Comparison of ENCODE assay signal across 22 cellular contexts in genomic region chr3:52030725-52031330, GRCh38. TPM values are rescaled to one million over a fixed set of nuclear protein-coding genes. Genes with fewer than 3 reads are reported as not detected.
DNase-seq lines count a peak whose midpoint lies in the region; ATAC-seq and TF ChIP-seq lines count a peak whose summit lies in the region.
"Had no signal": no experiment of that assay in that cellular context is flagged by ENCODE, and none has a peak within 500 bp of the region (broad histone marks: within the 10 kb centered on the region; RNA-seq: fewer than 3 reads in every experiment).

No MANE protein-coding gene starts in this region.

- H3K9me3 Mint-ChIP-seq in effector memory CD8-positive, alpha-beta T cell, result no peaks in the 10 kb centered on the region
- H3K9me3 Mint-ChIP-seq: H9, IgD-negative memory B cell had no signal

- ATAC-seq in psoas muscle, result peak in 1 of 4 donors; percentile 12
- ATAC-seq in effector memory CD8-positive, alpha-beta T cell (replicated peaks), result no peak
- ATAC-seq in HG02981 (IDR thresholded peaks at IDR 0.05; ENCODE audit: unreplicated experiment), result no peak
- ATAC-seq: Panc1, Right ventricle myocardium inferior had no signal

- H3K36me3 Mint-ChIP-seq in effector memory CD8-positive, alpha-beta T cell (ENCODE audit: insufficient read depth), result no peaks in the 10 kb centered on the region
- H3K36me3 Mint-ChIP-seq: IgD-negative memory B cell had no signal

- TF ChIP-seq CTCF in RWPE1 (conservative IDR thresholded peaks at IDR 0.05; ENCODE audit: low read depth) (no peak), SK-N-SH (IDR thresholded peaks at IDR 0.05) (no peak), epithelial cell of esophagus (IDR thresholded peaks at IDR 0.05; ENCODE audit: insufficient read depth, low read depth, low read length, missing control alignments) (no peak), psoas muscle (IDR thresholded peaks at IDR 0.05) (no peak)

- H3F3A ChIP-seq in SK-N-SH (replicated peaks; ENCODE audit: insufficient read depth), result no peaks in the 10 kb centered on the region

- no peaks in the 10 kb centered on the region for H3K27me3 Mint-ChIP-seq in effector memory CD8-positive, alpha-beta T cell
- H3K27me3 Mint-ChIP-seq: IgD-negative memory B cell had no signal

- intact Hi-C loops in psoas muscle (cut with DNase I), result no loop called here

- no peaks in the 10 kb centered on the region for H4K20me1 ChIP-seq in SK-N-SH (ENCODE audit: insufficient read depth)

- peak in 1 of 2 experiments; percentile 99; a peak in 2 of 4 replicates for TF ChIP-seq EP300 in SK-N-SH (IDR thresholded peaks at IDR 0.05; ENCODE audit: borderline replicate concordance in 1 of 2, low read depth in 1 of 2, low read length in 1 of 2)

- H3K9ac ChIP-seq in SK-N-SH, result no peak overlapping the region

- no peak for DNase-seq in RWPE1 (ENCODE audit: low spot score)
- peak; percentile 81 for DNase-seq in SK-N-SH
- peak; percentile 85 for DNase-seq in epithelial cell of esophagus (ENCODE audit: low read depth)
- no peak for DNase-seq in psoas muscle
- DNase-seq in SJCRH30, result no peak
- DNase-seq in effector memory CD8-positive, alpha-beta T cell, result no peak
- no peak for DNase-seq in NCI-H2227 (lab: John Stamatoyannopoulos, UW; ENCODE audit: unreplicated experiment)
- DNase-seq: ACHN, DMS79 treated with DMSO at 0.1 percent for 48 hours, H9, Karpas-422, MM.1S, NCI-H1092, NCI-H1436 treated with DMSO at 0.1 percent for 48 hours, NCI-H2029 treated with DMSO at 0.1 percent for 48 hours, NCI-H2171, NCI-H446 treated with DMSO at 0.1 percent for 48 hours had no signal

- CTCF ChIA-PET in RWPE1 (lab: Yijun Ruan, JAX) (no interaction called here), SK-N-SH (lab: Yijun Ruan, JAX) (interaction anchor here (0.8 to 9.8 kb wide), 12 partner anchors 11 to 189 kb away, joined by 3 to 205 read pairs (median 6); partner anchors contain the start of gene DUSP7)

- no peak overlapping the region for H2AFZ ChIP-seq in SK-N-SH (ENCODE audit: low read depth)

- H3K27ac ChIP-seq in RWPE1, result peak overlapping the region; percentile 100
- H3K27ac ChIP-seq in SK-N-SH (ENCODE audit: low read depth in 2 of 2, low read length in 1 of 2), result peak overlapping the region in 1 of 2 experiments; percentile 100; a peak in 2 of 4 replicates
- H3K27ac ChIP-seq in psoas muscle, result peak overlapping the region; percentile 46
- H3K27ac ChIP-seq in SJCRH30, result no peak overlapping the region
- H3K27ac ChIP-seq: C4-2B had no signal

- no peaks in the 10 kb centered on the region for H3K9me3 ChIP-seq in SK-N-SH
- H3K9me3 ChIP-seq in psoas muscle, result no peaks in the 10 kb centered on the region
- H3K9me3 ChIP-seq in SJCRH30 (replicated peaks), result no peaks in the 10 kb centered on the region

- H3K4me1 Mint-ChIP-seq in effector memory CD8-positive, alpha-beta T cell (ENCODE audit: low read depth in 2 of 2), result peaks cover 0 to 2% of the 10 kb centered on the region in 2 donors
- H3K4me1 Mint-ChIP-seq: IgD-negative memory B cell had no signal

- peak overlapping the region in 1 of 2 donors; percentile 10 for H3K27ac Mint-ChIP-seq in effector memory CD8-positive, alpha-beta T cell
- H3K27ac Mint-ChIP-seq: H9, IgD-negative memory B cell had no signal

- H3K79me2 ChIP-seq in SK-N-SH (ENCODE audit: insufficient read depth), result no peaks in the 10 kb centered on the region

- H3K9me2 ChIP-seq in SK-N-SH, result no peaks in the 10 kb centered on the region

- 83% methylated on average over 8 of the region's 12 CpGs for WGBS in SK-N-SH (ENCODE audit: low lambda C conversion rate)
- 64 to 77% (median 69%) methylated on average over 12 of the region's 12 CpGs for WGBS in psoas muscle, 3 donors

- POLR2A ChIA-PET in RWPE1 (lab: Yijun Ruan, JAX; ENCODE audit: low non-redundant PET) (interaction anchor here (1.3 kb wide), 1 partner anchor 25 kb away, joined by 3 read pairs; the partner anchor contains the start of gene DUSP7), SK-N-SH (lab: Yijun Ruan, JAX) (interaction anchor here (0.9 to 9.4 kb wide), 17 partner anchors 8 to 210 kb away, joined by 3 to 218 read pairs (median 4); partner anchors contain the start of genes DUSP7 and RPL29)

- H3K4me3 ChIP-seq in SK-N-SH (ENCODE audit: low read depth in 2 of 2, low read length in 1 of 2), result no peak overlapping the region
- H3K4me3 ChIP-seq in epithelial cell of esophagus (ENCODE audit: low read length), result no peak overlapping the region
- H3K4me3 ChIP-seq in psoas muscle, result no peak overlapping the region
- H3K4me3 ChIP-seq in SJCRH30, result no peak overlapping the region

- no peaks in the 10 kb centered on the region for H3K36me3 ChIP-seq in SK-N-SH (replicated peaks in 1 of 2; ENCODE audit: control insufficient read depth in 1 of 2, insufficient read depth in 2 of 2, low read length in 1 of 2)
- H3K36me3 ChIP-seq in psoas muscle (ENCODE audit: insufficient read depth in 1 of 2, low read depth in 1 of 2), result no peaks in the 10 kb centered on the region
- no peaks in the 10 kb centered on the region for H3K36me3 ChIP-seq in SJCRH30

- no peak overlapping the region for H3K4me2 ChIP-seq in SK-N-SH

- TF ChIP-seq RAD21 in SK-N-SH (IDR thresholded peaks at IDR 0.05; ENCODE audit: low read length), result peak; percentile 44

- H3K4me1 ChIP-seq in SK-N-SH (ENCODE audit: control insufficient read depth in 1 of 2, insufficient read depth in 2 of 2, low read depth in 1 of 2, low read length in 1 of 2) (peaks cover 0 to 83% of the 10 kb centered on the region in 2 experiments; a peak in 2 of 4 replicates), psoas muscle (peaks cover 43% of the 10 kb centered on the region), SJCRH30 (peaks cover 7% of the 10 kb centered on the region)

- no peaks in the 10 kb centered on the region for H3K27me3 ChIP-seq in SK-N-SH (ENCODE audit: insufficient read depth)
- no peaks in the 10 kb centered on the region for H3K27me3 ChIP-seq in psoas muscle (ENCODE audit: insufficient read depth in 3 of 3, low read length in 2 of 3)
- no peaks in the 10 kb centered on the region for H3K27me3 ChIP-seq in SJCRH30

- no peak overlapping the region for H3K4me3 Mint-ChIP-seq in effector memory CD8-positive, alpha-beta T cell
- H3K4me3 Mint-ChIP-seq: H9, IgD-negative memory B cell had no signal

TF ChIP-seq in SK-N-SH, 30 proteins besides CTCF, POLR2A, EP300 and RAD21 (continues in another document):
- TF ChIP-seq, protein P1, sequence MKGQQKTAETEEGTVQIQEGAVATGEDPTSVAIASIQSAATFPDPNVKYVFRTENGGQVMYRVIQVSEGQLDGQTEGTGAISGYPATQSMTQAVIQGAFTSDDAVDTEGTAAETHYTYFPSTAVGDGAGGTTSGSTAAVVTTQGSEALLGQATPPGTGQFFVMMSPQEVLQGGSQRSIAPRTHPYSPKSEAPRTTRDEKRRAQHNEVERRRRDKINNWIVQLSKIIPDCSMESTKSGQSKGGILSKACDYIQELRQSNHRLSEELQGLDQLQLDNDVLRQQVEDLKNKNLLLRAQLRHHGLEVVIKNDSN (IDR thresholded peaks at IDR 0.05; ENCODE audit: borderline replicate concordance, low read depth), result no peak
- TF ChIP-seq RFX5 (IDR thresholded peaks at IDR 0.05; ENCODE audit: low read length), result no peak
- TF ChIP-seq ELF1 (IDR thresholded peaks at IDR 0.05), result no peak
- peak; percentile 74 for TF ChIP-seq CHD2 (IDR thresholded peaks at IDR 0.05; ENCODE audit: low read length, partially characterized antibody)
- no peak for TF ChIP-seq JUND (IDR thresholded peaks at IDR 0.05)
- no peak for TF ChIP-seq RXRA (IDR thresholded peaks at IDR 0.05; ENCODE audit: borderline replicate concordance, low read depth)
- peak; percentile 20; the same call in 1 of the 2 replicates for TF ChIP-seq SMC3 (IDR thresholded peaks at IDR 0.05; ENCODE audit: low read depth, low read length)
- peak; percentile 71 for TF ChIP-seq FOXJ3 (CRISPR knock-in tag; IDR thresholded peaks at IDR 0.05)

RNA-seq across cellular contexts. Expression of gene DUSP7, which starts 25.5 kb away (rescaled TPM):
- polyA plus RNA-seq in SK-N-SH (2012; rRNA removed) (24.3 and 25.8 TPM in 2 replicates), psoas muscle (10 to 100 TPM in 2 of 3 donors, 1 to 10 TPM in 1; 7.4 to 27.6 (median 15.7) TPM)
- polyA plus RNA-seq in SK-N-SH (2012; cell fraction: cytosol; rRNA removed), result 13.1 and 20.1 TPM in 2 replicates
- 14.4 and 15.6 TPM in 2 replicates for polyA plus RNA-seq in SK-N-SH (2012; cell fraction: nucleus; rRNA removed)
- total RNA-seq in psoas muscle, result 10 to 100 TPM in 3 of 4 donors, 1 to 10 TPM in 1; 9.7 to 31.9 (median 17.1) TPM
- total RNA-seq in SJCRH30 (2014; rRNA removed; shearing (Covaris generic)), result 9.1 and 9.6 TPM in 2 replicates

RNA-seq across cellular contexts. Expression of gene RPL29, which starts 35.1 kb away (rescaled TPM):
- polyA plus RNA-seq in SK-N-SH (2012; rRNA removed) (3,173 and 3,642 TPM in 2 replicates), psoas muscle (1,000 to 10,000 TPM; 2,395 to 2,767 (median 2,598) TPM)
- 2,707 and 3,782 TPM in 2 replicates for polyA plus RNA-seq in SK-N-SH (2012; cell fraction: cytosol; rRNA removed)
- 883 and 941 TPM in 2 replicates for polyA plus RNA-seq in SK-N-SH (2012; cell fraction: nucleus; rRNA removed)
- total RNA-seq in psoas muscle, result 1,000 to 10,000 TPM; 1,113 to 1,294 (median 1,226) TPM
- 1,784 and 1,861 TPM in 2 replicates for total RNA-seq in SJCRH30 (2014; rRNA removed; shearing (Covaris generic))

RNA-seq across cellular contexts. Expression of gene ACY1, which starts 47.5 kb away (rescaled TPM):
- polyA plus RNA-seq in SK-N-SH (2012; rRNA removed) (93.0 and 96.2 TPM in 2 replicates), psoas muscle (10 to 100 TPM; 19.9 to 59.3 (median 25.8) TPM)
- polyA plus RNA-seq in SK-N-SH (2012; cell fraction: cytosol; rRNA removed), result 44.0 and 62.5 TPM in 2 replicates
- 136 and 173 TPM in 2 replicates for polyA plus RNA-seq in SK-N-SH (2012; cell fraction: nucleus; rRNA removed)
- 10 to 100 TPM; 29.4 to 56.5 (median 38.5) TPM for total RNA-seq in psoas muscle
- total RNA-seq in SJCRH30 (2014; rRNA removed; shearing (Covaris generic)), result 24.5 and 26.2 TPM in 2 replicates

RNA-seq across cellular contexts. Expression of gene ABHD14A, which starts 56.0 kb away (rescaled TPM):
- polyA plus RNA-seq in SK-N-SH (2012; rRNA removed) (22.1 and 31.5 TPM in 2 replicates), psoas muscle (10 to 100 TPM; 26.4 to 40.6 (median 29.1) TPM)
- 18.6 and 24.8 TPM in 2 replicates for polyA plus RNA-seq in SK-N-SH (2012; cell fraction: cytosol; rRNA removed)
- polyA plus RNA-seq in SK-N-SH (2012; cell fraction: nucleus; rRNA removed), result 13.5 and 18.1 TPM in 2 replicates
- total RNA-seq in psoas muscle, result 10 to 100 TPM; 11.2 to 22.9 (median 15.4) TPM
- 9.6 and 10.8 TPM in 2 replicates for total RNA-seq in SJCRH30 (2014; rRNA removed; shearing (Covaris generic))

RNA-seq across cellular contexts. Expression of gene ABHD14B, which starts 57.0 kb away (rescaled TPM):
- polyA plus RNA-seq in SK-N-SH (2012; rRNA removed) (64.1 and 88.3 TPM in 2 replicates), psoas muscle (10 to 100 TPM; 11.7 to 24.8 (median 12.3) TPM)
- 45.6 and 58.3 TPM in 2 replicates for polyA plus RNA-seq in SK-N-SH (2012; cell fraction: cytosol; rRNA removed)
- polyA plus RNA-seq in SK-N-SH (2012; cell fraction: nucleus; rRNA removed), result 45.8 and 64.4 TPM in 2 replicates
- total RNA-seq in psoas muscle, result 10 to 100 TPM in 3 of 4 donors, 1 to 10 TPM in 1; 9.5 to 15.9 (median 15.5) TPM
- total RNA-seq in SJCRH30 (2014; rRNA removed; shearing (Covaris generic)), result 11.2 and 13.0 TPM in 2 replicates

Comparison
In these comparisons a context has a peak if more than half of its experiments do, and no peak if none do; other contexts are left out.
1. DNase-seq: peak in SK-N-SH (single experiment) and epithelial cell of esophagus (single experiment); none in RWPE1 (single experiment), psoas muscle (0 of 2), SJCRH30 (0 of 2), effector memory CD8-positive, alpha-beta T cell (0 of 3) and NCI-H2227 (single experiment).